ENCODE assay signal across 1 cellular context in genomic region chrX:18931972-18932371, GRCh38.
TF ChIP-seq lines count a peak whose summit lies in the region.

No MANE protein-coding gene starts in this region.

TF ChIP-seq in GM12878, 131 proteins besides CTCF, POLR2A, EP300 and RAD21 (continued from another document):
- TF ChIP-seq ZBTB33 (IDR thresholded peaks at IDR 0.05): 0 out of 2 replicates have a peak, but pooled peaks have one; percentile 47
